8 cellular contexts compared by ENCODE assay signal in the genomic region with DNA sequence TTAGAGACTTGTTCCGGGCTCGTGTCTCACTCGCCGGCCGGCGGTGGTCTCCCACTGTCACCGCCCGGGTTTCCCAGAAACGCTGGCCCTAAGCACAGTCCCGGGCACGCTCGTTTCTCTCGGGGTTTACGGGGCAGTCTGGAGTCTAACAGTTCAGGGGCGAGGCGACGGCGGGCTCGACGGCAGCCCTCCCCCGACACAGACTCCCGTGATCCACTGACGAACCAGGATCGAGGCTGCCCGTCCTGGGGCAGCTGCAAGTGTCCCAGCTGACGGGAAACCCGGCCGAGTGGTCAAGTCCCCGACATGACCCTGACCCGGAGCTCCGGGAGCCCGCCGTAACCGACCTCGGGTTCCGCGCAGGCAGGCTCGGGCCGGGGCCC. TPM values are rescaled to one million over a fixed set of nuclear protein-coding genes. Genes with fewer than 3 reads are reported as not detected.
A peak's percentile ranks its signal among the peaks of the same experiment; 100 is the strongest.
DNase-seq lines count a peak whose midpoint lies in the region; ATAC-seq and TF ChIP-seq lines count a peak whose summit lies in the region.

No MANE protein-coding gene starts in this region.

- H4K20me1 ChIP-seq in mammary epithelial cell (ENCODE audit: insufficient read depth, low read length) = no peaks in the 10 kb centered on the region

- H3K4me3 ChIP-seq in mammary epithelial cell (replicated peaks in 1 of 3; ENCODE audit: insufficient read depth in 1 of 3, low read depth in 2 of 3, low read length in 3 of 3) (peak overlapping the region; percentile 56 to 87 (median 80)), mononuclear cell (ENCODE audit: low read length) (peak overlapping the region; percentile 92)

- intact Hi-C loops in mammary epithelial cell (cut with micrococcal nuclease) = loop anchor here (5.0 kb wide), 1 partner anchor 41 kb away; the partner anchor contains the start of genes B3GALT6 and SDF4

- H3K27me3 ChIP-seq in mammary epithelial cell (ENCODE audit: insufficient read depth, low read length) = no peaks in the 10 kb centered on the region
- no peaks in the 10 kb centered on the region for H3K27me3 ChIP-seq in mononuclear cell (ENCODE audit: insufficient read depth, low read length)

- 2% methylated on average over 9 of the region's 39 CpGs for WGBS in mammary epithelial cell (ENCODE audit: low coverage, missing lambda C conversion rate)

- peak overlapping the region; percentile 98 for H3K4me2 ChIP-seq in mammary epithelial cell (ENCODE audit: insufficient read depth, low read depth, low read length)

- H3K9ac ChIP-seq in mammary epithelial cell (ENCODE audit: insufficient read depth, low read length) = peak overlapping the region; percentile 78

- peak overlapping the region; percentile 46 for H3K27ac ChIP-seq in mammary epithelial cell (ENCODE audit: insufficient read depth, low read depth, low read length)

- in situ Hi-C loops in mammary epithelial cell (cut with MboI; ENCODE audit: low sequenced_read_pairs in 2 of 2) = no loop called here

- H2AFZ ChIP-seq in mammary epithelial cell (ENCODE audit: low read depth, low read length) = peak overlapping the region; percentile 67

- CTCF ChIA-PET in mammary epithelial cell (lab: Charles Lee; ENCODE audit: low non-redundant PET) = interaction anchor here (0.6 kb wide), 2 partner anchors 151 to 335 kb away, joined by 7 read pairs; no protein-coding TSS in a partner anchor

- DNase-seq in mammary epithelial cell = no peak
- no peak for DNase-seq in stimulated activated CD4-positive, alpha-beta T cell treated with anti-CD3 and anti-CD28 coated beads, Interleukin-12 subunit alpha, Interleukin-12 subunit beta, amount 100 ng/mL, for 4 hours
- no peak for DNase-seq in NCI-H2171 treated with DMSO at 0.1 percent for 48 hours (lab: John Stamatoyannopoulos, UW)
- no peak for DNase-seq in SW480 (ENCODE audit: low spot score)
- DNase-seq in NCI-H69 (lab: John Stamatoyannopoulos, UW) = no peak

- H3K4me1 ChIP-seq in mammary epithelial cell (ENCODE audit: insufficient read depth, low read length) (peaks cover 31% of the 10 kb centered on the region), mononuclear cell (ENCODE audit: insufficient read depth, low read length) (peaks cover 42% of the 10 kb centered on the region)

- dilution Hi-C loops in mammary epithelial cell (cut with HindIII; ENCODE audit: low sequenced_read_pairs) = loop anchor here (5.0 kb wide), 2 partner anchors 99 to 161 kb away; no protein-coding TSS in a partner anchor

- no peak for TF ChIP-seq CTCF in mammary epithelial cell (conservative IDR thresholded peaks at IDR 0.05 in 1 of 2, IDR thresholded peaks at IDR 0.05 in 1 of 2; ENCODE audit: extremely low read depth in 1 of 2, insufficient read depth in 1 of 2, low read depth in 1 of 2, low read length in 2 of 2)

- H3K79me2 ChIP-seq in mammary epithelial cell (ENCODE audit: insufficient read depth, low read length) = peaks cover 53% of the 10 kb centered on the region

- ATAC-seq in GM19395 (IDR thresholded peaks at IDR 0.05; ENCODE audit: unreplicated experiment) = peak; percentile 19
- ATAC-seq in HG03521 (IDR thresholded peaks at IDR 0.05; ENCODE audit: unreplicated experiment) = peak; percentile 15

- BruUV-seq in mammary epithelial cell (replicated peaks; lab: Mats Ljungman, UMichigan) = no TSS peak

- H3K36me3 ChIP-seq in mammary epithelial cell (ENCODE audit: insufficient read depth, low read length) = peaks cover 4% of the 10 kb centered on the region

- H3K9me3 ChIP-seq in mammary epithelial cell (replicated peaks; ENCODE audit: insufficient read depth, low read length) = no peaks in the 10 kb centered on the region
- H3K9me3 ChIP-seq in mononuclear cell (ENCODE audit: low read depth, low read length) = no peaks in the 10 kb centered on the region

RNA-seq across cellular contexts. Expression of gene UBE2J2, which starts 0.5 kb away (rescaled TPM):
- total RNA-seq in mammary epithelial cell = 10 to 100 TPM; 36.7 to 59.7 TPM
- polyA plus RNA-seq in mammary epithelial cell = 32.5 TPM
- polyA minus RNA-seq in mammary epithelial cell = 11.7 TPM
- total RNA-seq in mononuclear cell = 26.9 TPM

RNA-seq across cellular contexts. Expression of gene SCNN1D, which starts 7.1 kb away (rescaled TPM):
- total RNA-seq in mammary epithelial cell (1 to 10 TPM in 1 of 2 donors, under 1 TPM in 1; 0.67 to 1.7 TPM), mononuclear cell (2.6 TPM)
- polyA plus RNA-seq in mammary epithelial cell = 0.50 TPM
- polyA minus RNA-seq in mammary epithelial cell = not detected

RNA-seq across cellular contexts. Expression of gene C1QTNF12, which starts 26.6 kb away (rescaled TPM):
- total RNA-seq in mammary epithelial cell = 1 to 10 TPM; 2.7 to 8.8 TPM
- polyA plus RNA-seq in mammary epithelial cell = 0.20 TPM
- not detected for polyA minus RNA-seq in mammary epithelial cell
- total RNA-seq in mononuclear cell = 1.6 TPM

RNA-seq across cellular contexts. Expression of gene ACAP3, which starts 34.6 kb away (rescaled TPM):
- 10 to 100 TPM; 16.7 to 32.3 TPM for total RNA-seq in mammary epithelial cell
- 15.5 TPM for polyA plus RNA-seq in mammary epithelial cell
- polyA minus RNA-seq in mammary epithelial cell = 11.7 TPM
- 16.8 TPM for total RNA-seq in mononuclear cell

RNA-seq across cellular contexts. Expression of gene PUSL1, which starts 35.3 kb away (rescaled TPM):
- total RNA-seq in mammary epithelial cell (10 to 100 TPM; 21.5 to 23.6 TPM), mononuclear cell (12.6 TPM)
- 25.3 TPM for polyA plus RNA-seq in mammary epithelial cell
- polyA minus RNA-seq in mammary epithelial cell = 32.6 TPM
